Comparison of ENCODE assay signal across 13 cellular contexts in the genomic region with DNA sequence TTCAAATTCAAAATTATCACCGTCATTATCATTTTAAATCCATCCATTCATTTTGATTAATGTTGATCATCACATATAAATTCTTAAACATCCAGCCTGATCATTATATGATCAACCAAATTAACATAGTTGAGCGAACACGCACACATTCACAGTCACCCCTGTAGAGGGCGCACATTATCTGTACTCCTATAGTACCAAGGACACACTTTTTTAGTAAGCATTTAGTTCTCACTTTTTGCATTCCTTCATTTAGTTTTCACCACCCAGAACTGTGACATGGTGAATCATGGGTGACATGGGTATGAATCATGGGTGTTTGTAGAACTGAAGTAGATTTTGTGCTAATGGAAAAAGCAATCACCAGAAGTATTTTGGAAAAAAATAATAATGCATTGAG.
A peak's percentile ranks its signal among the peaks of the same experiment; 100 is the strongest.
DNase-seq lines count a peak whose midpoint lies in the region; ATAC-seq and TF ChIP-seq lines count a peak whose summit lies in the region.
"Had no signal": no experiment of that assay in that cellular context is flagged by ENCODE, and none has a peak within 500 bp of the region (broad histone marks: within the 10 kb centered on the region; RNA-seq: fewer than 3 reads in every experiment).

No MANE protein-coding gene starts in this region.

- H3F3A ChIP-seq in DOHH2 (ENCODE audit: control insufficient read depth, insufficient read depth): no peaks in the 10 kb centered on the region

- H3K27ac ChIP-seq in DOHH2 (ENCODE audit: low read depth, low read length): no peak overlapping the region
- H3K27ac ChIP-seq: HL-60 had no signal

- H3K79me2 ChIP-seq in DOHH2 (ENCODE audit: control insufficient read depth, low read length): no peaks in the 10 kb centered on the region

- no peak for TF ChIP-seq POLR2A in NB4 (IDR thresholded peaks at IDR 0.05; ENCODE audit: extremely low read depth, insufficient read length)

- no peaks in the 10 kb centered on the region for H3K9me2 ChIP-seq in DOHH2 (replicated peaks; ENCODE audit: control insufficient read depth, low read length)

- DNase-seq in AML-193 (lab: John Stamatoyannopoulos, UW) (peak; percentile 21 to 41), NB4 (ENCODE audit: low read depth) (peak; percentile 54), choroid plexus epithelial cell (ENCODE audit: low read depth) (peak; percentile 5), DMS153 treated with DMSO at 0.1 percent for 48 hours (lab: John Stamatoyannopoulos, UW; ENCODE audit: unreplicated experiment) (no peak), DMS153 (lab: John Stamatoyannopoulos, UW) (no peak)
- DNase-seq: activated CD8-positive, alpha-beta memory T cell treated with anti-CD3 and anti-CD28 coated beads for 24 hours; amygdala; islet precursor cell had no signal

- H3K27me3 ChIP-seq in DOHH2 (ENCODE audit: control insufficient read depth, low read length): no peaks in the 10 kb centered on the region

- no peaks in the 10 kb centered on the region for H3K4me1 ChIP-seq in DOHH2 (ENCODE audit: control insufficient read depth, low read length)

- no peaks in the 10 kb centered on the region for H4K20me1 ChIP-seq in DOHH2 (ENCODE audit: control insufficient read depth, insufficient read depth, low read depth, low read length)

- TF ChIP-seq CTCF in DOHH2 (IDR thresholded peaks at IDR 0.05; ENCODE audit: low read depth, low read length, poor library complexity, severe bottlenecking) (peak; percentile 87), NB4 (IDR thresholded peaks at IDR 0.05; ENCODE audit: low read depth, low read length) (peak; percentile 77), choroid plexus epithelial cell (conservative IDR thresholded peaks at IDR 0.05; ENCODE audit: low read depth, low read length) (peak; percentile 17)

- H3K4me3 ChIP-seq in DOHH2 (ENCODE audit: low read length) (no peak overlapping the region), NB4 (ENCODE audit: low read depth, low read length) (no peak overlapping the region), choroid plexus epithelial cell (ENCODE audit: low read depth, low read length) (no peak overlapping the region)

- ATAC-seq in GM21423 (IDR thresholded peaks at IDR 0.05; ENCODE audit: unreplicated experiment) (no peak), GM19351 (IDR thresholded peaks at IDR 0.05; ENCODE audit: unreplicated experiment) (no peak)
- ATAC-seq: natural killer cell treated with Interleukin-12 subunit alpha and Interleukin-12 subunit beta and Interleukin-15 and Interleukin-18, amount 100 ng/mL, for 72 hours had no signal

- H3K36me3 ChIP-seq in DOHH2 (ENCODE audit: control insufficient read depth, low read length): no peaks in the 10 kb centered on the region

- H3K4me2 ChIP-seq in DOHH2 (ENCODE audit: low read length): no peak overlapping the region

- peaks cover 14% of the 10 kb centered on the region; the same call in 1 of the 2 replicates for H3K9me3 ChIP-seq in DOHH2 (ENCODE audit: control insufficient read depth, insufficient read depth, low read length)

Comparison
In these comparisons a context has a peak if more than half of its experiments do, and no peak if none do; other contexts are left out.
1. DNase-seq: peak in AML-193 (2 of 2), NB4 (single experiment) and choroid plexus epithelial cell (single experiment); none in DMS153 treated with DMSO at 0.1 percent for 48 hours (single experiment) and DMS153 (single experiment).
2. CTCF ChIP-seq: peak in every context shown above with its lines; median percentile 87 in DOHH2; 77 in NB4; 17 in choroid plexus epithelial cell.